In the genomic region with DNA sequence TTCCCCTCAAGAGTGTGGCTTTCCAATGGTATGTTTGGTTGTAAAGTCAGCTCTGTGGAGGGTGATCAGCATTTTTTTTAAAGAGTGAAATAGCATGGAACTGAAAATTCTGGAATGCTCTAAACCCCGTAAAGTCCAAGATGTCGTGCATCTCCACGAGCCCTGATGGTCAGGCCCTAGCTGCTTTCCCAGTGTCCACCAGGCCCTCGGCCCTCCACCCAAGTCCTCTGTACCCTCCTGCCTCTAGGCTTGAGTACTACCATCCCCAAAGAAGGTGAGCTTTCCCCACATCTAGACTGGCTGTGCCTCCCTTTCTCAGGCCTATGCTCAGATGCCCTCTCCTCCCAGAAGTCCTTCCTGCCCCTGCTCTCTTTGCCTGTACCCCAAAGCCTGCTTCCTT, we compare ENCODE assay signal across 16 cellular contexts.
"Had no signal": no experiment of that assay in that cellular context is flagged by ENCODE, and none has a peak within 500 bp of the region (broad histone marks: within the 10 kb centered on the region; RNA-seq: fewer than 3 reads in every experiment).

No MANE protein-coding gene starts in this region.

- H3K27ac ChIP-seq: brain microvascular endothelial cell, left lung, pancreas, SJSA1 had no signal

- H3K36me3 ChIP-seq: brain microvascular endothelial cell, left lung, pancreas, SJSA1 had no signal

- ATAC-seq: left lung, pancreas had no signal

- H3K4me3 ChIP-seq: left lung, pancreas, SJSA1 had no signal

- H3K4me1 ChIP-seq: left lung, SJSA1 had no signal

- DNase-seq: activated CD4-positive, alpha-beta T cell treated with anti-CD3 and anti-CD28 coated beads for 1 hour; activated gamma-delta T cell; activated naive CD8-positive, alpha-beta T cell treated with anti-CD3 and anti-CD28 coated beads for 36 hours; activated T-cell treated with anti-CD3 and anti-CD28 coated beads for 4 hours; brain microvascular endothelial cell; cerebellar nuclear complex; erythroblast; left lung; mesendoderm; pancreas; retina; RPMI8226; stimulated activated CD4-positive, alpha-beta T cell treated with anti-CD3 and anti-CD28 coated beads, Interleukin-12 subunit alpha, Interleukin-12 subunit beta, amount 100 ng/mL, for 4 hours; stimulated activated naive CD4-positive, alpha-beta T cell treated with Interleukin-2 at 50 U/mL for 16 hours; SW 1271 had no signal

- H3K27me3 ChIP-seq: brain microvascular endothelial cell, left lung, pancreas, SJSA1 had no signal

- H3K9me3 ChIP-seq: left lung, pancreas, SJSA1 had no signal
